ENCODE assay signal across 14 cellular contexts in the genomic region with DNA sequence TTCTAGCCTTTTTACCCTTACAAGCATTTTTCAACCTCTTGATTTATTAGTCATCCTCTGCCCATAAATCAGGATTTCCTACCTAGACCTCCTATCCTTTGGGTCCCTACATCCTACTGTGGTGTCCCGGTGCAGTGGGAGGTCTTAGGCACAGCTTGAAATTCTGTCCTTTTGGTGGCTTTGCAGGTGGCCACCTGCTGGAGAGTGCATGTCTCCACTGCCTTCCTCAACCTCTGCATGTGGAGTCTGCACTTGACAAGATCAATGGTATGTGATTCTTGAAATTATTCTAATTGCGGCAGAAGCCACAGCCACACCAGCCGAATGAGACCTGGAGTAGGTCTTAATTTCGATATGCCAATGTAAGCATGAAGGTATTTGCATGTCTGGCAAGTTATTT. TPM values are rescaled to one million over a fixed set of nuclear protein-coding genes. Genes with fewer than 3 reads are reported as not detected.
DNase-seq lines count a peak whose midpoint lies in the region; ATAC-seq and TF ChIP-seq lines count a peak whose summit lies in the region.
"Had no signal": no experiment of that assay in that cellular context is flagged by ENCODE, and none has a peak within 500 bp of the region (broad histone marks: within the 10 kb centered on the region; RNA-seq: fewer than 3 reads in every experiment).

No MANE protein-coding gene starts in this region.

- POLR2A ChIA-PET in activated B cell treated with CpG ODN at 0.5 μM for 24 hours (lab: Charles Lee): no interaction called here
- POLR2A ChIA-PET in naive thymus-derived CD8-positive, alpha-beta T cell (lab: Charles Lee): interaction anchor here (1.0 to 1.7 kb wide), 4 partner anchors 12 to 79 kb away, joined by 3 to 7 read pairs (median 4); a partner anchor contains a TSS

- in situ Hi-C loops in GM13976 (cut with MboI; ENCODE audit: low sequenced_read_pairs, unreplicated experiment): no loop called here

- no peak overlapping the region for H3K4me3 Mint-ChIP-seq in activated T-cell treated with anti-CD3 and anti-CD28 coated beads, Interleukin-2, amount 50 U/mL, for 4 hours
- no peak overlapping the region for H3K4me3 Mint-ChIP-seq in activated B cell treated with CpG ODN at 0.5 μM for 24 hours
- H3K4me3 Mint-ChIP-seq in naive thymus-derived CD8-positive, alpha-beta T cell: no peak overlapping the region
- H3K4me3 Mint-ChIP-seq: H9 had no signal

- TF ChIP-seq CTCF in GM13976 (IDR thresholded peaks at IDR 0.05; ENCODE audit: borderline replicate concordance, control extremely low read depth, extremely low read depth, insufficient read depth, missing control alignments) (peak; percentile 16), activated B cell treated with CpG ODN at 0.5 μM for 24 hours (IDR thresholded peaks at IDR 0.05) (no peak)

- H3K9me3 ChIP-seq in effector memory CD4-positive, alpha-beta T cell (ENCODE audit: control insufficient read depth, low read length): no peaks in the 10 kb centered on the region
- H3K9me3 ChIP-seq: colonic mucosa, lower lobe of right lung had no signal

- H3K27ac Mint-ChIP-seq in activated B cell treated with CpG ODN at 0.5 μM for 24 hours: no peak overlapping the region
- peak overlapping the region in 2 of 10 donors; percentile 1 to 7 for H3K27ac Mint-ChIP-seq in naive thymus-derived CD8-positive, alpha-beta T cell
- H3K27ac Mint-ChIP-seq: H9 had no signal

- ATAC-seq in activated T-cell treated with anti-CD3 and anti-CD28 coated beads, Interleukin-2, amount 50 U/mL, for 4 hours: peak in 1 of 2 donors; percentile 34
- ATAC-seq in activated B cell treated with CpG ODN at 0.5 μM for 24 hours (ENCODE audit: low read depth): peak; percentile 56
- peak; percentile 70 to 85 for ATAC-seq in naive thymus-derived CD8-positive, alpha-beta T cell

- CTCF ChIA-PET in activated B cell treated with CpG ODN at 0.5 μM for 24 hours (lab: Charles Lee): interaction anchor here (0.7 to 1.9 kb wide), 2 partner anchors 55 to 79 kb away, joined by 5 to 6 read pairs; no protein-coding TSS in a partner anchor

- H3K36me3 ChIP-seq in effector memory CD4-positive, alpha-beta T cell (ENCODE audit: control insufficient read depth, insufficient read depth, low read length): no peaks in the 10 kb centered on the region
- H3K36me3 ChIP-seq: colonic mucosa, lower lobe of right lung had no signal

- H3K27me3 ChIP-seq in effector memory CD4-positive, alpha-beta T cell (replicated peaks; ENCODE audit: control insufficient read depth, insufficient read depth, low read length, poor library complexity, severe bottlenecking): no peaks in the 10 kb centered on the region
- H3K27me3 ChIP-seq: colonic mucosa had no signal

- no peaks in the 10 kb centered on the region for H3K27me3 Mint-ChIP-seq in activated T-cell treated with anti-CD3 and anti-CD28 coated beads, Interleukin-2, amount 50 U/mL, for 4 hours (ENCODE audit: low read depth)
- no peaks in the 10 kb centered on the region for H3K27me3 Mint-ChIP-seq in activated B cell treated with CpG ODN at 0.5 μM for 24 hours
- H3K27me3 Mint-ChIP-seq in naive thymus-derived CD8-positive, alpha-beta T cell: peaks cover 0 to 2% (median 0%) of the 10 kb centered on the region in 5 donors

- intact Hi-C loops in activated B cell treated with CpG ODN at 0.5 μM for 24 hours (cut with micrococcal nuclease): loop anchor here (1.0 kb wide), 1 partner anchor 55 kb away; no protein-coding TSS in a partner anchor

- no peak overlapping the region for H3K27ac ChIP-seq in effector memory CD4-positive, alpha-beta T cell (ENCODE audit: insufficient read depth, low read length, poor library complexity, severe bottlenecking)
- H3K27ac ChIP-seq: colonic mucosa, lower lobe of right lung had no signal

- peaks cover 8% of the 10 kb centered on the region for H3K4me1 Mint-ChIP-seq in activated T-cell treated with anti-CD3 and anti-CD28 coated beads, Interleukin-2, amount 50 U/mL, for 4 hours (ENCODE audit: low read depth)
- H3K4me1 Mint-ChIP-seq in activated B cell treated with CpG ODN at 0.5 μM for 24 hours: peaks cover 3% of the 10 kb centered on the region
- peaks cover 2 to 7% (median 4%) of the 10 kb centered on the region in 4 donors for H3K4me1 Mint-ChIP-seq in naive thymus-derived CD8-positive, alpha-beta T cell

- no peak overlapping the region for H3K4me3 ChIP-seq in effector memory CD4-positive, alpha-beta T cell (ENCODE audit: insufficient read depth, low read depth, low read length, poor library complexity, severe bottlenecking)
- H3K4me3 ChIP-seq: colonic mucosa, lower lobe of right lung had no signal

- peak; percentile 14 for DNase-seq in activated T-cell treated with anti-CD3 and anti-CD28 coated beads, Interleukin-2, amount 50 U/mL, for 4 hours
- DNase-seq in activated T-cell treated with anti-CD3 and anti-CD28 coated beads for 4 hours: no peak
- DNase-seq in GM13976 (ENCODE audit: low spot score): no peak
- no peak for DNase-seq in activated B cell treated with CpG ODN at 0.5 μM for 24 hours
- DNase-seq in naive thymus-derived CD8-positive, alpha-beta T cell: peak in 3 of 10 donors; percentile 14 to 42 (median 33)
- DNase-seq in GM03348 (ENCODE audit: low spot score): no peak
- DNase-seq in cerebellar cortex (ENCODE audit: low spot score): no peak
- no peak for DNase-seq in effector memory CD4-positive, alpha-beta T cell
- DNase-seq: colonic mucosa; DMS153; H9; lower lobe of right lung; NK-92 treated with Interleukin-12 subunit alpha and Interleukin-12 subunit beta, amount 100 ng/mL, for 24 hours had no signal

- H3K9me3 Mint-ChIP-seq in activated T-cell treated with anti-CD3 and anti-CD28 coated beads, Interleukin-2, amount 50 U/mL, for 4 hours: no peaks in the 10 kb centered on the region
- H3K9me3 Mint-ChIP-seq in activated B cell treated with CpG ODN at 0.5 μM for 24 hours: no peaks in the 10 kb centered on the region
- no peaks in the 10 kb centered on the region for H3K9me3 Mint-ChIP-seq in naive thymus-derived CD8-positive, alpha-beta T cell
- H3K9me3 Mint-ChIP-seq: H9 had no signal

- no peaks in the 10 kb centered on the region for H3K4me1 ChIP-seq in effector memory CD4-positive, alpha-beta T cell (ENCODE audit: control insufficient read depth, insufficient read depth, low read length, poor library complexity, severe bottlenecking)
- H3K4me1 ChIP-seq: colonic mucosa, lower lobe of right lung had no signal

- no peaks in the 10 kb centered on the region for H3K36me3 Mint-ChIP-seq in activated T-cell treated with anti-CD3 and anti-CD28 coated beads, Interleukin-2, amount 50 U/mL, for 4 hours (ENCODE audit: insufficient read depth)
- no peaks in the 10 kb centered on the region for H3K36me3 Mint-ChIP-seq in activated B cell treated with CpG ODN at 0.5 μM for 24 hours (ENCODE audit: low read depth)
- peaks cover 0 to 4% (median 0%) of the 10 kb centered on the region in 3 donors for H3K36me3 Mint-ChIP-seq in naive thymus-derived CD8-positive, alpha-beta T cell

RNA-seq across cellular contexts. Expression of a gene that starts 11.4 kb away (rescaled TPM):
- total RNA-seq in activated T-cell treated with anti-CD3 and anti-CD28 coated beads, Interleukin-2, amount 50 U/mL, for 4 hours: 10 to 100 TPM; 23.8 to 32.3 (median 27.4) TPM
- 15.0 and 20.0 TPM in 2 replicates for total RNA-seq in activated B cell treated with CpG ODN at 0.5 μM for 24 hours
- 10 to 100 TPM; 74.7 to 78.7 TPM for total RNA-seq in naive thymus-derived CD8-positive, alpha-beta T cell
- polyA plus RNA-seq in naive thymus-derived CD8-positive, alpha-beta T cell: 10 to 100 TPM; 55.6 to 67.9 (median 66.4) TPM
- total RNA-seq: MCF 10A had no signal
